In the genomic region with DNA sequence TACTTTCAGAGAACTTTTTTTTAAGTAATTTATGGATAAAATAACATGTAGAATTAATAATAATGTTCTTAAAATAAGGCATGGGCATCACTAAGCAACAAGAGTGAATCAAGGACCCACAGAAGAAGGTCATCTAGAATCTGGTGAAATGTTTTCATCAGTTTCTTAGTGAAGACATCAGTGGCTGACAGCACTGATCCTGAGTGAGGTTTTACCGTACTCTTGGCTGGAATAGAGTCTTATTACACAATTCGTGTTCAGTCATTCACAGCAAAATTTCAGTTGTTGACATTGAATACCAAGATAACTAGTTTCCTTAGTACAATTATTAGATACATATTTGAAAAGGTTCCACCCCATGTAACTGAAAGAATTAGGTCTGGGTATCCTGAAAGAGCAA, we compare ENCODE assay signal across 28 cellular contexts.
"Had no signal": no experiment of that assay in that cellular context is flagged by ENCODE, and none has a peak within 500 bp of the region (broad histone marks: within the 10 kb centered on the region; RNA-seq: fewer than 3 reads in every experiment).

No MANE protein-coding gene starts in this region.

- H3K27me3 ChIP-seq: pancreas, stomach, testis, thyroid gland, transverse colon, upper lobe of left lung, vagina had no signal

- H3K27ac Mint-ChIP-seq: nephron; stimulated activated naive B cell treated with anti-CD40 and anti-IgM and Interleukin-4, amounts not matched to agents 10 μg/mL and 1 μg/mL and 100 μg/mL, for 72 hours had no signal

- ATAC-seq: left lobe of liver; lower lobe of right lung; naive thymus-derived CD8-positive, alpha-beta T cell; pancreas; right cardiac atrium; sciatic nerve; stimulated activated naive B cell treated with anti-CD40 and anti-IgM and Interleukin-4, amounts not matched to agents 10 μg/mL and 1 μg/mL and 100 μg/mL, for 72 hours; stimulated activated naive CD8-positive, alpha-beta T cell treated with anti-CD3 and anti-CD28 coated beads, Interleukin-15, Interleukin-2, amounts not matched to agents 100 U/mL and 50 U/mL, for 24 hours had no signal

- H3K9me3 Mint-ChIP-seq: naive thymus-derived CD8-positive, alpha-beta T cell; nephron; neural crest cell; stimulated activated naive B cell treated with anti-CD40 and anti-IgM and Interleukin-4, amounts not matched to agents 10 μg/mL and 1 μg/mL and 100 μg/mL, for 72 hours had no signal

- H3K4me1 Mint-ChIP-seq: neural crest cell; stimulated activated naive B cell treated with anti-CD40 and anti-IgM and Interleukin-4, amounts not matched to agents 10 μg/mL and 1 μg/mL and 100 μg/mL, for 72 hours had no signal

- H3K9me3 ChIP-seq: lower lobe of right lung, pancreas, prostate gland, stomach, testis, thyroid gland, transverse colon, upper lobe of left lung, vagina had no signal

- H3K4me3 ChIP-seq: lower lobe of right lung, pancreas, prostate gland, skin epidermis, stomach, testis, thyroid gland, transverse colon, upper lobe of left lung, vagina had no signal

- H3K36me3 Mint-ChIP-seq: stimulated activated naive B cell treated with anti-CD40 and anti-IgM and Interleukin-4, amounts not matched to agents 10 μg/mL and 1 μg/mL and 100 μg/mL, for 72 hours had no signal

- DNase-seq: kidney glomerular epithelial cell; left cardiac atrium; lower lobe of right lung; mammary epithelial cell; naive thymus-derived CD8-positive, alpha-beta T cell; nucleus accumbens; pancreas; posterior cingulate gyrus; retina; right cardiac atrium; stimulated activated CD4-positive, alpha-beta T cell treated with anti-CD3 and anti-CD28 coated beads, Interleukin-12 subunit alpha, Interleukin-12 subunit beta, amount 100 ng/mL, for 4 hours; stimulated activated CD4-positive, alpha-beta T cell treated with anti-CD3 and anti-CD28 coated beads, Interleukin-15, amount 100 ng/mL, for 24 hours; stimulated activated CD4-positive, alpha-beta T cell treated with anti-CD3 and anti-CD28 coated beads, Interleukin-2, amount 100 ng/mL, for 24 hours; stimulated activated CD4-positive, alpha-beta T cell treated with anti-CD3 and anti-CD28 coated beads, Interleukin-4, amount 100 ng/mL, for 1 hour; stimulated activated naive B cell treated with anti-CD40 and anti-IgM and Interleukin-4, amounts not matched to agents 10 μg/mL and 1 μg/mL and 100 μg/mL, for 72 hours; stimulated activated naive CD8-positive, alpha-beta T cell treated with anti-CD3 and anti-CD28 coated beads, Interleukin-15, Interleukin-2, amounts not matched to agents 100 U/mL and 50 U/mL, for 24 hours; stomach; testis; thyroid gland; transverse colon; upper lobe of left lung had no signal

- H3K27me3 Mint-ChIP-seq: naive thymus-derived CD8-positive, alpha-beta T cell had no signal

- H3K36me3 ChIP-seq: lower lobe of right lung, pancreas, prostate gland, stomach, thyroid gland, transverse colon, upper lobe of left lung, vagina had no signal

- H3K4me3 Mint-ChIP-seq: naive thymus-derived CD8-positive, alpha-beta T cell; nephron; neural crest cell; stimulated activated naive B cell treated with anti-CD40 and anti-IgM and Interleukin-4, amounts not matched to agents 10 μg/mL and 1 μg/mL and 100 μg/mL, for 72 hours had no signal

- H3K4me1 ChIP-seq: lower lobe of right lung, pancreas, prostate gland, testis, thyroid gland, transverse colon, upper lobe of left lung, vagina had no signal

- H3K27ac ChIP-seq: lower lobe of right lung, pancreas, prostate gland, skin epidermis, stomach, testis, thyroid gland, transverse colon, upper lobe of left lung, vagina had no signal
